ENCODE assay signal across 13 cellular contexts in the genomic region with DNA sequence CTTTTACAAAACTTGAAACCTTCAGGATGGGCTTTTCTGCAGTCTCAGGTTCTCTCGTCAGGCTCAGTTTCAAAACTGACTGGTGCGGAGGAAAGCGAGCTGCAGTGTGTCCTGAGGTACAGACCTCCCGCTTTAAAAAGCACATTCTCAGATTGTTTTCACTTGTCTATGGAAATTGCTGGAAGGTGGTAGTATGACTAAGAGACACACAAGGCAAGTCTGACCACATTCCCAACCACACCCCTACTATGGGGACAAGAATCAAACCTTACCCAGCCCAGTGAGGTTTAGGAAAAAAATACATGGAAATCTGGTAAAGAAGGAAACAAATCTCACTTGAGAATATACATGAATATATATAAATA. TPM values are rescaled to one million over a fixed set of nuclear protein-coding genes. Genes with fewer than 3 reads are reported as not detected.
DNase-seq lines count a peak whose midpoint lies in the region; ATAC-seq, FAIRE-seq and TF ChIP-seq lines count a peak whose summit lies in the region.
"Had no signal": no experiment of that assay in that cellular context is flagged by ENCODE, and none has a peak within 500 bp of the region (broad histone marks: within the 10 kb centered on the region; RNA-seq: fewer than 3 reads in every experiment).

No MANE protein-coding gene starts in this region.

- intact Hi-C loops in aorta (cut with DNase I) = no loop called here
- intact Hi-C loops in prostate gland (cut with DNase I) = no loop called here

- peak overlapping the region; percentile 74 for H3K27ac Mint-ChIP-seq in activated T-cell treated with anti-CD3 and anti-CD28 coated beads, Interleukin-2, amount 50 U/mL, for 24 hours
- peak overlapping the region; percentile 80 for H3K27ac Mint-ChIP-seq in astrocyte (ENCODE audit: unreplicated experiment)
- H3K27ac Mint-ChIP-seq in type B pancreatic cell = peak overlapping the region; percentile 99
- H3K27ac Mint-ChIP-seq: activated CD4-positive, alpha-beta T cell treated with anti-CD3 and anti-CD28 coated beads, Interleukin-2, amount 10 ng/mL, durations not matched to agents 7 days and 5 days had no signal

- no peaks in the 10 kb centered on the region for H3K27me3 Mint-ChIP-seq in activated T-cell treated with anti-CD3 and anti-CD28 coated beads, Interleukin-2, amount 50 U/mL, for 24 hours
- H3K27me3 Mint-ChIP-seq in astrocyte (ENCODE audit: low read depth, unreplicated experiment) (no peaks in the 10 kb centered on the region), type B pancreatic cell (no peaks in the 10 kb centered on the region)
- H3K27me3 Mint-ChIP-seq: activated CD4-positive, alpha-beta T cell treated with anti-CD3 and anti-CD28 coated beads, Interleukin-2, amount 10 ng/mL, durations not matched to agents 7 days and 5 days had no signal

- H3K4me2 ChIP-seq in astrocyte (ENCODE audit: low read length) (peak overlapping the region; percentile 54), keratinocyte (ENCODE audit: control insufficient read depth, extremely low read depth, insufficient read depth, low read depth, low read length) (peak overlapping the region; percentile 99)

- ATAC-seq in aorta (ENCODE audit: low FRiP score) (no peak), HG03460 (IDR thresholded peaks at IDR 0.05; ENCODE audit: unreplicated experiment) (no peak)
- ATAC-seq: left lobe of liver had no signal

- H3K9me1 ChIP-seq in keratinocyte (ENCODE audit: control insufficient read depth, extremely low read depth, insufficient read depth, low read length) = peaks cover 3% of the 10 kb centered on the region

- no peaks in the 10 kb centered on the region for H3K9me3 Mint-ChIP-seq in activated T-cell treated with anti-CD3 and anti-CD28 coated beads, Interleukin-2, amount 50 U/mL, for 24 hours
- H3K9me3 Mint-ChIP-seq in astrocyte (ENCODE audit: unreplicated experiment) = no peaks in the 10 kb centered on the region
- peaks cover 4% of the 10 kb centered on the region for H3K9me3 Mint-ChIP-seq in type B pancreatic cell
- H3K9me3 Mint-ChIP-seq: activated CD4-positive, alpha-beta T cell treated with anti-CD3 and anti-CD28 coated beads, Interleukin-2, amount 10 ng/mL, durations not matched to agents 7 days and 5 days had no signal

- no peak overlapping the region for H2AFZ ChIP-seq in astrocyte (ENCODE audit: low read depth, low read length)
- no peak overlapping the region for H2AFZ ChIP-seq in keratinocyte (ENCODE audit: control insufficient read depth, low read length)

- H3K36me3 ChIP-seq in astrocyte (ENCODE audit: insufficient read depth, low read length) (peaks cover 29% of the 10 kb centered on the region), keratinocyte (ENCODE audit: control insufficient read depth in 2 of 2, extremely low read depth in 1 of 2, insufficient read depth in 2 of 2, low read length in 2 of 2) (peaks cover 22 to 46% of the 10 kb centered on the region in 2 experiments), aorta (ENCODE audit: control insufficient read depth in 1 of 2, insufficient read depth in 2 of 2, low read length in 1 of 2) (peaks cover 5 to 13% of the 10 kb centered on the region in 2 donors), prostate gland (peaks cover 15 to 18% of the 10 kb centered on the region in 2 donors)

- no peak for FAIRE-seq in astrocyte (lab: Jason Lieb, UNC)
- FAIRE-seq in keratinocyte (lab: Jason Lieb, UNC) = peak; percentile 88

- no peak for DNase-seq in activated T-cell treated with anti-CD3 and anti-CD28 coated beads, Interleukin-2, amount 50 U/mL, for 24 hours
- no peak for DNase-seq in activated T-cell treated with anti-CD3 and anti-CD28 coated beads, Interleukin-2, amount 50 U/mL, for 1 hour
- DNase-seq in astrocyte (ENCODE audit: low read depth) = peak; percentile 71
- peak; percentile 68 for DNase-seq in keratinocyte (ENCODE audit: low read depth, low spot score)
- DNase-seq in type B pancreatic cell (ENCODE audit: extremely low spot score, unreplicated experiment) = no peak
- no peak for DNase-seq in aorta
- no peak for DNase-seq in prostate gland (ENCODE audit: low spot score)
- DNase-seq: activated CD4-positive, alpha-beta T cell treated with anti-CD3 and anti-CD28 coated beads, Interleukin-2, amount 10 ng/mL, durations not matched to agents 7 days and 5 days; Karpas-422; NCI-H345; SHP77 treated with DMSO at 0.1 percent for 48 hours had no signal

- H3K79me2 ChIP-seq in astrocyte (ENCODE audit: insufficient read depth, low read length) = peaks cover 19% of the 10 kb centered on the region
- H3K79me2 ChIP-seq in keratinocyte (ENCODE audit: control insufficient read depth, insufficient read depth, low read length) = peaks cover 7% of the 10 kb centered on the region

- H3K4me1 ChIP-seq in astrocyte (ENCODE audit: insufficient read depth, low read length) (peaks cover 24% of the 10 kb centered on the region), keratinocyte (ENCODE audit: control insufficient read depth, extremely low read depth, insufficient read depth, low read length) (peaks cover 27% of the 10 kb centered on the region), aorta (ENCODE audit: control insufficient read depth in 1 of 2, insufficient read depth in 2 of 2, low read length in 2 of 2) (no peaks in the 10 kb centered on the region), prostate gland (replicated peaks) (no peaks in the 10 kb centered on the region)

- no peaks in the 10 kb centered on the region for H3K9me3 ChIP-seq in astrocyte (ENCODE audit: insufficient read depth, low read depth, low read length)
- H3K9me3 ChIP-seq in keratinocyte (ENCODE audit: control insufficient read depth, low read depth, low read length) = no peaks in the 10 kb centered on the region
- no peaks in the 10 kb centered on the region for H3K9me3 ChIP-seq in aorta (ENCODE audit: control insufficient read depth, low read length)
- H3K9me3 ChIP-seq in prostate gland = no peaks in the 10 kb centered on the region

- WGBS in aorta, 2 donors = 90 to 96% methylated on average over 4 of the region's 4 CpGs
- 78% methylated on average over 4 of the region's 4 CpGs for WGBS in prostate gland

- H3K27me3 ChIP-seq in astrocyte (ENCODE audit: insufficient read depth, low read length) (no peaks in the 10 kb centered on the region), keratinocyte (ENCODE audit: control insufficient read depth, extremely low read depth, insufficient read depth, low read length) (no peaks in the 10 kb centered on the region), aorta (ENCODE audit: control insufficient read depth in 1 of 2, insufficient read depth in 2 of 2, low read length in 1 of 2) (no peaks in the 10 kb centered on the region), prostate gland (replicated peaks; ENCODE audit: insufficient read depth) (no peaks in the 10 kb centered on the region)

- H4K20me1 ChIP-seq in astrocyte (ENCODE audit: insufficient read depth, low read length) (peaks cover 43% of the 10 kb centered on the region), keratinocyte (ENCODE audit: control insufficient read depth, extremely low read depth, insufficient read depth, low read length) (no peaks in the 10 kb centered on the region)

- no peak for TF ChIP-seq CTCF in astrocyte (IDR thresholded peaks at IDR 0.05; ENCODE audit: insufficient read depth, low read depth, low read length)
- no peak for TF ChIP-seq CTCF in keratinocyte (optimal IDR thresholded peaks at IDR 0.05 in 1 of 3, IDR thresholded peaks at IDR 0.05 in 1 of 3, conservative IDR thresholded peaks at IDR 0.05 in 1 of 3; ENCODE audit: extremely low read depth in 1 of 3, insufficient read depth in 2 of 3, low read length in 3 of 3)
- no peak for TF ChIP-seq CTCF in type B pancreatic cell (conservative IDR thresholded peaks at IDR 0.05)
- TF ChIP-seq CTCF in prostate gland (IDR thresholded peaks at IDR 0.05) = no peak

- dilution Hi-C loops in keratinocyte (cut with MboI; ENCODE audit: extremely low pct_ligation_motif_present, low sequenced_read_pairs) = no loop called here

- H3K36me3 Mint-ChIP-seq in activated T-cell treated with anti-CD3 and anti-CD28 coated beads, Interleukin-2, amount 50 U/mL, for 24 hours (ENCODE audit: low read depth) = peaks cover 92% of the 10 kb centered on the region
- peaks cover 29% of the 10 kb centered on the region for H3K36me3 Mint-ChIP-seq in astrocyte (ENCODE audit: low read depth, unreplicated experiment)
- peaks cover 44% of the 10 kb centered on the region for H3K36me3 Mint-ChIP-seq in type B pancreatic cell

- peaks cover 34% of the 10 kb centered on the region for H3K4me1 Mint-ChIP-seq in activated T-cell treated with anti-CD3 and anti-CD28 coated beads, Interleukin-2, amount 50 U/mL, for 24 hours (ENCODE audit: low read depth)
- H3K4me1 Mint-ChIP-seq in astrocyte (ENCODE audit: low read depth, unreplicated experiment) (peaks cover 24% of the 10 kb centered on the region), type B pancreatic cell (ENCODE audit: unreplicated experiment) (peaks cover 11% of the 10 kb centered on the region)

- no peak overlapping the region for H3K4me3 Mint-ChIP-seq in activated T-cell treated with anti-CD3 and anti-CD28 coated beads, Interleukin-2, amount 50 U/mL, for 24 hours
- peak overlapping the region; percentile 66 for H3K4me3 Mint-ChIP-seq in astrocyte (ENCODE audit: unreplicated experiment)
- peak overlapping the region; percentile 80 for H3K4me3 Mint-ChIP-seq in type B pancreatic cell
- H3K4me3 Mint-ChIP-seq: activated CD4-positive, alpha-beta T cell treated with anti-CD3 and anti-CD28 coated beads, Interleukin-2, amount 10 ng/mL, durations not matched to agents 7 days and 5 days had no signal

- no peak for TF ChIP-seq POLR2A in prostate gland (IDR thresholded peaks at IDR 0.05)

- H3K27ac ChIP-seq in astrocyte (ENCODE audit: low read depth, low read length) = peak overlapping the region; percentile 59
- peak overlapping the region; percentile 99 for H3K27ac ChIP-seq in keratinocyte (ENCODE audit: control insufficient read depth, insufficient read depth, low read length)
- H3K27ac ChIP-seq in aorta (ENCODE audit: low read depth in 1 of 2, low read length in 2 of 2) = no peak overlapping the region
- no peak overlapping the region for H3K27ac ChIP-seq in prostate gland

- H3K4me3 ChIP-seq in astrocyte (ENCODE audit: insufficient read depth, low read depth, low read length) (no peak overlapping the region), keratinocyte (ENCODE audit: control insufficient read depth in 2 of 3, extremely low read depth in 1 of 3, insufficient read depth in 2 of 3, low read depth in 1 of 3, low read length in 3 of 3) (peak overlapping the region in 2 of 3 experiments; percentile 55 to 72), aorta (ENCODE audit: low read length in 2 of 2) (no peak overlapping the region), prostate gland (no peak overlapping the region)

- H3K9ac ChIP-seq in astrocyte (ENCODE audit: low read length) (no peak overlapping the region), keratinocyte (ENCODE audit: control insufficient read depth, extremely low read depth, insufficient read depth, low read length) (peak overlapping the region; percentile 81)

RNA-seq across cellular contexts. Expression of a gene that starts 18.2 kb away (rescaled TPM):
- total RNA-seq in astrocyte (74.3 and 75.3 TPM in 2 replicates), type B pancreatic cell (ENCODE audit: low replicate concordance) (86.7 and 89.6 TPM in 2 replicates), aorta (10 to 100 TPM; 57.6 to 60.9 TPM), prostate gland (10 to 100 TPM; 33.5 to 51.2 TPM)
- polyA plus RNA-seq in keratinocyte (59.0 to 87.1 TPM (median 81.3 TPM) in 3 replicates), aorta (10 to 100 TPM; 35.1 to 41.8 TPM)
- 141 TPM for polyA plus RNA-seq in keratinocyte (2011; ENCODE audit: low read depth)
- 62.1 and 90.0 TPM in 2 replicates for polyA plus RNA-seq in keratinocyte (2011; cell fraction: cytosol; rRNA removed)
- polyA plus RNA-seq in keratinocyte (2011; cell fraction: nucleus; rRNA removed) = 76.7 and 78.1 TPM in 2 replicates
- 75.6 and 86.9 TPM in 2 replicates for polyA plus RNA-seq in keratinocyte (2012; ENCODE audit: low replicate concordance)
- 48.1 to 57.6 TPM (median 53.9 TPM) in 3 replicates for polyA minus RNA-seq in keratinocyte
- 25.7 TPM for polyA minus RNA-seq in keratinocyte (2011; cell fraction: cytosol; rRNA and poly(A)+ RNA removed)
- polyA minus RNA-seq in keratinocyte (2011; cell fraction: nucleus; rRNA and poly(A)+ RNA removed) = 23.5 and 44.0 TPM in 2 replicates

RNA-seq across cellular contexts. Expression of a gene that starts 20.5 kb away (rescaled TPM):
- total RNA-seq in astrocyte (0.36 TPM in 1 of 2 replicates, not detected in the other), type B pancreatic cell (ENCODE audit: low replicate concordance) (0.94 and 1.3 TPM in 2 replicates), aorta (not detected), prostate gland (under 1 TPM in 1 of 2 donors, not detected in 1; 0.80 TPM)
- polyA plus RNA-seq in keratinocyte (0.06 TPM in 1 of 3 replicates, not detected in the others), aorta (not detected)
- polyA plus RNA-seq in keratinocyte (2011; ENCODE audit: low read depth) = not detected
- polyA plus RNA-seq in keratinocyte (2011; cell fraction: cytosol; rRNA removed) = 0.08 TPM in 1 of 2 replicates, not detected in the other
- 0.08 and 0.17 TPM in 2 replicates for polyA plus RNA-seq in keratinocyte (2011; cell fraction: nucleus; rRNA removed)
- 0.24 TPM in 1 of 2 replicates, not detected in the other for polyA plus RNA-seq in keratinocyte (2012; ENCODE audit: low replicate concordance)
- not detected in 3 replicates for polyA minus RNA-seq in keratinocyte
- polyA minus RNA-seq in keratinocyte (2011; cell fraction: cytosol; rRNA and poly(A)+ RNA removed) = not detected
- polyA minus RNA-seq in keratinocyte (2011; cell fraction: nucleus; rRNA and poly(A)+ RNA removed) = not detected in 2 replicates
- total RNA-seq: left lobe of liver had no signal

RNA-seq across cellular contexts. Expression of a gene that starts 24.9 kb away (rescaled TPM):
- total RNA-seq in astrocyte = 0.23 TPM in 1 of 2 replicates, not detected in the other
- polyA plus RNA-seq in keratinocyte = not detected in 3 replicates
- polyA plus RNA-seq in keratinocyte (2011; ENCODE audit: low read depth) = not detected
- polyA plus RNA-seq in keratinocyte (2011; cell fraction: cytosol; rRNA removed) = not detected in 2 replicates
- not detected in 2 replicates for polyA plus RNA-seq in keratinocyte (2011; cell fraction: nucleus; rRNA removed)
- polyA plus RNA-seq in keratinocyte (2012; ENCODE audit: low replicate concordance) = 4.9 and 9.5 TPM in 2 replicates
- polyA minus RNA-seq in keratinocyte = not detected in 3 replicates
- not detected for polyA minus RNA-seq in keratinocyte (2011; cell fraction: cytosol; rRNA and poly(A)+ RNA removed)
- polyA minus RNA-seq in keratinocyte (2011; cell fraction: nucleus; rRNA and poly(A)+ RNA removed) = not detected in 2 replicates
- 0.29 TPM in 1 of 2 replicates, not detected in the other for total RNA-seq in type B pancreatic cell (ENCODE audit: low replicate concordance)
- total RNA-seq in aorta = not detected
- polyA plus RNA-seq in aorta = 1 to 10 TPM in 1 of 2 donors, under 1 TPM in 1; 0.75 to 3.0 TPM
- not detected for total RNA-seq in prostate gland
- total RNA-seq: left lobe of liver had no signal

RNA-seq across cellular contexts. Expression of a gene that starts 27.0 kb away (rescaled TPM):
- not detected in 2 replicates for total RNA-seq in astrocyte
- polyA plus RNA-seq in keratinocyte = 6.4 to 11.9 TPM (median 7.6 TPM) in 3 replicates
- polyA plus RNA-seq in keratinocyte (2011; ENCODE audit: low read depth) = 54.1 TPM
- polyA plus RNA-seq in keratinocyte (2011; cell fraction: cytosol; rRNA removed) = 3.3 and 9.8 TPM in 2 replicates
- 36.2 and 42.7 TPM in 2 replicates for polyA plus RNA-seq in keratinocyte (2011; cell fraction: nucleus; rRNA removed)
- polyA plus RNA-seq in keratinocyte (2012; ENCODE audit: low replicate concordance) = 21.2 and 73.9 TPM in 2 replicates
- 5.4 to 20.6 TPM (median 11.1 TPM) in 3 replicates for polyA minus RNA-seq in keratinocyte
- 19.6 TPM for polyA minus RNA-seq in keratinocyte (2011; cell fraction: cytosol; rRNA and poly(A)+ RNA removed)
- 42.7 and 44.7 TPM in 2 replicates for polyA minus RNA-seq in keratinocyte (2011; cell fraction: nucleus; rRNA and poly(A)+ RNA removed)
- 31.9 and 116 TPM in 2 replicates for total RNA-seq in type B pancreatic cell (ENCODE audit: low replicate concordance)
- total RNA-seq in aorta = under 1 TPM; 0.16 to 0.21 TPM
- polyA plus RNA-seq in aorta = 10 to 100 TPM in 1 of 2 donors, under 1 TPM in 1; 0.10 to 12.5 TPM
- total RNA-seq in prostate gland = 10 to 100 TPM; 23.0 to 29.1 TPM

RNA-seq across cellular contexts. Expression of a gene that starts 49.5 kb away (rescaled TPM):
- total RNA-seq in astrocyte = 145 and 154 TPM in 2 replicates
- polyA plus RNA-seq in keratinocyte = 60.6 to 90.9 TPM (median 61.0 TPM) in 3 replicates
- 46.9 TPM for polyA plus RNA-seq in keratinocyte (2011; ENCODE audit: low read depth)
- 51.9 and 61.5 TPM in 2 replicates for polyA plus RNA-seq in keratinocyte (2011; cell fraction: cytosol; rRNA removed)
- polyA plus RNA-seq in keratinocyte (2011; cell fraction: nucleus; rRNA removed) = 105 and 135 TPM in 2 replicates
- polyA plus RNA-seq in keratinocyte (2012; ENCODE audit: low replicate concordance) = 44.4 and 69.8 TPM in 2 replicates
- 108 to 188 TPM (median 120 TPM) in 3 replicates for polyA minus RNA-seq in keratinocyte
- 93.4 TPM for polyA minus RNA-seq in keratinocyte (2011; cell fraction: cytosol; rRNA and poly(A)+ RNA removed)
- 63.0 and 91.8 TPM in 2 replicates for polyA minus RNA-seq in keratinocyte (2011; cell fraction: nucleus; rRNA and poly(A)+ RNA removed)
- total RNA-seq in type B pancreatic cell (ENCODE audit: low replicate concordance) = 171 and 201 TPM in 2 replicates
- 100 to 1,000 TPM in 1 of 2 donors, 10 to 100 TPM in 1; 98.8 to 138 TPM for total RNA-seq in aorta
- polyA plus RNA-seq in aorta = 100 to 1,000 TPM in 1 of 2 donors, 10 to 100 TPM in 1; 25.7 to 102 TPM
- total RNA-seq in prostate gland = 100 to 1,000 TPM; 136 to 159 TPM

Comparison
In these comparisons a context has a peak if more than half of its experiments do, and no peak if none do; other contexts are left out.
1. DNase-seq: peak in astrocyte (single experiment) and keratinocyte (single experiment); none in activated T-cell treated with anti-CD3 and anti-CD28 coated beads, Interleukin-2, amount 50 U/mL, for 24 hours (single experiment), activated T-cell treated with anti-CD3 and anti-CD28 coated beads, Interleukin-2, amount 50 U/mL, for 1 hour (single experiment), type B pancreatic cell (single experiment), aorta (0 of 2) and prostate gland (single experiment).
2. H3K27ac ChIP-seq: peak in astrocyte (single experiment) and keratinocyte (single experiment); none in aorta (0 of 2) and prostate gland (0 of 2).
3. H3K4me3 ChIP-seq: peak in keratinocyte (2 of 3); none in astrocyte (single experiment), aorta (0 of 2) and prostate gland (0 of 2).
4. Peak in every context shown above with its lines, with median percentiles within 50 percentile points of each other: H3K27ac Mint-ChIP-seq.